8 cellular contexts compared by ENCODE assay signal in the genomic region with DNA sequence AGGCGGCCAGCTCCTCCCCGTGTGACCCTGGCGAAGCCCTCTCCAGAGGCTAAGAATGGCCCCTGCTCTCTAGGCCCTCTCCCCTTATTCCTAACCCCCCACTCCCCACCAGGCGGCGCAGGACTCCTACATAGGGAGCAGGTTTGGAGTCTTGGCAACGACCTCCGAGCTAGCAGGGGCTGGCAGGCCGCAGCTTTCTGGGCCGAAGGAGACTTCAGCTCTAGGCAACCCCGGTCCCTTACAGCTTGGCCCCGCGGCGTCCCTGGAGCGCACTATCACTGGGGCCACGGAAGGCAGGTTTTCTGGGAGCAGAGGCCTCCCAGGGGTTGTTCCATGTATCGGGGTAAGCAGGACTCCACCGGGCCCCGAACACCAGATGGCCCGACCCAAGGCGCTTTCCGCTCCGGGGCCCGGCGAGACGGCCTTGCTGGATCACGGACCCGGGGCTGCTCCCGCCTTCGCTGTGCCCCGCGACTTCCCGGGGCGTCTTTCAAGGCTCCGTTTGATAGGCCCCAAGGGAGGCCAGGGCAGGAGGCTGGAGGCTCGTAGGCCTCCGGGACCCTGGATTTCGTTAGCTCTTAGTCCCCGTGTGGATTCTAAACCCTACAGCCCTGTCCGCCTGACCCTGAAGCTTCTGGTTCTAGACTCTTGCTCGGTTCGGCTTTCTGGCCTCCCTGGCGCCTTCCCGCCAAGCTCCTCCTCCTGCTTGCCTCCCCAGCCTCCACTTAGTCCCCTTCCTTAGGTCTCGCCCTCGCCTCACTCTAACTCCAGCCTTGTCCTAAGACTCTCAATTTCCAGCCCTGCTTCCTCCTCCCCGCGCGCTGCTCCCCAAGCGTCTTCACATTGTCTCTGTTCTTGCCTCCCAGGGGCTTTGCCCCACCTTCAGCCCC. TPM values are rescaled to one million over a fixed set of nuclear protein-coding genes. Genes with fewer than 3 reads are reported as not detected.
DNase-seq lines count a peak whose midpoint lies in the region; ATAC-seq and TF ChIP-seq lines count a peak whose summit lies in the region.

No MANE protein-coding gene starts in this region.

- H3K4me3 ChIP-seq in AG10803 (ENCODE audit: low read length) (no peak overlapping the region), epithelial cell of esophagus (ENCODE audit: low read length) (no peak overlapping the region)

- ATAC-seq in GM21737 (IDR thresholded peaks at IDR 0.05; ENCODE audit: unreplicated experiment) (no peak), GM18909 (IDR thresholded peaks at IDR 0.05; ENCODE audit: poor library complexity, unreplicated experiment) (no peak)

- TF ChIP-seq CTCF in AG10803 (conservative IDR thresholded peaks at IDR 0.05; ENCODE audit: low read length) (peak; percentile 32), epithelial cell of esophagus (IDR thresholded peaks at IDR 0.05; ENCODE audit: insufficient read depth, low read depth, low read length, missing control alignments) (peak; percentile 47)

- peak; percentile 8 for DNase-seq in AG10803 (ENCODE audit: low read depth)
- DNase-seq in HT1080 (ENCODE audit: low read depth): peak; percentile 29
- peak; percentile 35 for DNase-seq in T-helper 9 cell
- peak; percentile 36 for DNase-seq in epithelial cell of esophagus (ENCODE audit: low read depth)
- DNase-seq in retina: peak; percentile 82
- no peak for DNase-seq in NK-92 treated with Interleukin-12 subunit alpha and Interleukin-12 subunit beta, amount 100 ng/mL, for 24 hours (lab: John Stamatoyannopoulos, UW)

RNA-seq across cellular contexts. Expression of a gene that starts 1.9 kb away (rescaled TPM):
- not detected in 2 replicates for total RNA-seq in HT1080 (2014; rRNA removed; shearing (Covaris generic))
- polyA plus RNA-seq in HT1080 (2015; cell fraction: cytosol; rRNA removed): not detected in 2 replicates
- not detected in 2 replicates for polyA plus RNA-seq in HT1080 (2015; cell fraction: nucleus; rRNA removed)

RNA-seq across cellular contexts. Expression of a gene that starts 22.1 kb away (rescaled TPM):
- 8.0 and 10.7 TPM in 2 replicates for total RNA-seq in HT1080 (2014; rRNA removed; shearing (Covaris generic))
- polyA plus RNA-seq in HT1080 (2015; cell fraction: cytosol; rRNA removed): 5.5 and 6.0 TPM in 2 replicates
- polyA plus RNA-seq in HT1080 (2015; cell fraction: nucleus; rRNA removed): 14.7 and 17.6 TPM in 2 replicates
